ENCODE assay signal across 21 cellular contexts in genomic region chr5:31770157-31770556, GRCh38.
DNase-seq lines count a peak whose midpoint lies in the region; ATAC-seq, FAIRE-seq and TF ChIP-seq lines count a peak whose summit lies in the region.
"Had no signal": no experiment of that assay in that cellular context is flagged by ENCODE, and none has a peak within 500 bp of the region (broad histone marks: within the 10 kb centered on the region; RNA-seq: fewer than 3 reads in every experiment).

No MANE protein-coding gene starts in this region.

- 0 out of 2 replicates have a peak overlapping the region, but pooled peaks have one; percentile 77 for H2BK15ac ChIP-seq in H1 (ENCODE audit: low read length)

- peak overlapping the region; percentile 21 to 37; a peak in 1 of 4 replicates for H3K4me2 ChIP-seq in H1 (ENCODE audit: insufficient read depth in 1 of 2, low read depth in 2 of 2, low read length in 2 of 2)

- 19% methylated on average over 4 of the region's 4 CpGs; no CpG with 5 or more reads in 1 of the 2 experiments for WGBS in H1 (ENCODE audit: extremely low coverage in 1 of 2, insufficient coverage in 1 of 2, insufficient read length in 1 of 2, insufficient replicate concordance in 2 of 2, low coverage in 1 of 2, low lambda C conversion rate in 2 of 2, missing lambda C conversion rate in 1 of 2), 2 experiments

- no peak for TF ChIP-seq POLR2A in H1 (IDR thresholded peaks at IDR 0.05; ENCODE audit: control extremely low read depth in 1 of 2, low read depth in 2 of 2, low read length in 2 of 2)

- no peak overlapping the region for H4K91ac ChIP-seq in H1 (replicated peaks; ENCODE audit: insufficient read length, low read length)

- H3K18ac ChIP-seq in H1 (ENCODE audit: extremely low read depth, low read length), result 0 out of 2 replicates have a peak overlapping the region, but pooled peaks have one; percentile 2

- no peak overlapping the region for H3K23ac ChIP-seq in H1 (ENCODE audit: insufficient read length)

- H4K8ac ChIP-seq in H1 (ENCODE audit: extremely low read depth, insufficient read depth, low read length), result no peak overlapping the region

- no peak for TF ChIP-seq RAD21 in H1 (IDR thresholded peaks at IDR 0.05 in 1 of 2, conservative IDR thresholded peaks at IDR 0.05 in 1 of 2; ENCODE audit: low read depth in 2 of 2, low read length in 2 of 2)

- H2AFZ ChIP-seq in H1 (ENCODE audit: low read length), result no peak overlapping the region

- CTCF ChIA-PET in H1 (lab: Charles Lee; ENCODE audit: partially characterized antibody), result interaction anchor here (0.6 to 4.8 kb wide), 15 partner anchors 8 to 302 kb away, joined by 3 to 24 read pairs (median 3); no protein-coding TSS in a partner anchor

- H3K4me3 ChIP-seq in left ventricle myocardium inferior (no peak overlapping the region), H1 (ENCODE audit: extremely low read depth in 1 of 4, insufficient read depth in 2 of 4, low read depth in 3 of 4, low read length in 4 of 4) (peak overlapping the region in 1 of 4 experiments; percentile 4; a peak in 1 of 8 replicates), left lung (no peak overlapping the region)

- no peak overlapping the region for H2BK120ac ChIP-seq in H1 (replicated peaks; ENCODE audit: low read depth, low read length)

- H4K5ac ChIP-seq in H1 (ENCODE audit: insufficient read length, low read depth, low read length), result no peak overlapping the region

- H3K9ac ChIP-seq in H1 (replicated peaks in 1 of 4; ENCODE audit: extremely low read depth in 1 of 4, low read depth in 3 of 4, low read length in 3 of 4), result no peak overlapping the region

- H3K14ac ChIP-seq in H1 (ENCODE audit: insufficient read length), result no peak overlapping the region

- no peak overlapping the region for H3K56ac ChIP-seq in H1 (replicated peaks; ENCODE audit: insufficient read length, low read depth, low read length)

- H3K27ac ChIP-seq in left ventricle myocardium inferior (replicated peaks) (peak overlapping the region; percentile 65), H1 (ENCODE audit: low read depth, low read length) (no peak overlapping the region), left lung (no peak overlapping the region)

- no peaks in the 10 kb centered on the region for H3K23me2 ChIP-seq in H1 (ENCODE audit: low read depth, low read length)

- no peaks in the 10 kb centered on the region for H3K79me1 ChIP-seq in H1 (ENCODE audit: low read depth, low read length)

- no peaks in the 10 kb centered on the region for H3K36me3 ChIP-seq in left ventricle myocardium inferior
- H3K36me3 ChIP-seq in H1 (ENCODE audit: control insufficient read depth in 2 of 4, insufficient read depth in 4 of 4, low read length in 3 of 4), result no peaks in the 10 kb centered on the region
- H3K36me3 ChIP-seq in left lung, result no peaks in the 10 kb centered on the region
- H3K36me3 ChIP-seq: BE2C had no signal

- H3K4ac ChIP-seq in H1 (replicated peaks; ENCODE audit: insufficient read length, low read depth, low read length), result no peak overlapping the region

- H2BK12ac ChIP-seq in H1 (ENCODE audit: low read depth, low read length), result no peak overlapping the region

- TF ChIP-seq EP300 in H1 (IDR thresholded peaks at IDR 0.05; ENCODE audit: borderline replicate concordance in 1 of 2, low read depth in 2 of 2, low read length in 2 of 2), result no peak

- intact Hi-C loops in left ventricle myocardium inferior (cut with micrococcal nuclease) (no loop called here), Right ventricle myocardium inferior (cut with DNase I) (no loop called here), left lung (cut with DNase I) (no loop called here)

- H3K27me3 ChIP-seq in left ventricle myocardium inferior (ENCODE audit: low read depth) (no peaks in the 10 kb centered on the region), H1 (replicated peaks in 1 of 4; ENCODE audit: control insufficient read depth in 3 of 4, extremely low read depth in 1 of 4, insufficient read depth in 3 of 4, low read length in 3 of 4) (no peaks in the 10 kb centered on the region), left lung (no peaks in the 10 kb centered on the region)
- H3K27me3 ChIP-seq: BE2C had no signal

- no peak overlapping the region for H2BK20ac ChIP-seq in H1 (ENCODE audit: low read length)

- H3K4me1 ChIP-seq in left ventricle myocardium inferior (peaks cover 71% of the 10 kb centered on the region), H1 (replicated peaks in 1 of 4; ENCODE audit: control insufficient read depth in 3 of 4, insufficient read depth in 4 of 4, low read length in 3 of 4) (peaks cover 3 to 9% (median 5%) of the 10 kb centered on the region in 4 experiments; a peak in 4 of 7 replicates), left lung (no peaks in the 10 kb centered on the region)
- H3K4me1 ChIP-seq: BE2C had no signal

- peaks cover 10% of the 10 kb centered on the region for H3K9me3 ChIP-seq in left ventricle myocardium inferior (replicated peaks)
- no peaks in the 10 kb centered on the region for H3K9me3 ChIP-seq in H1 (ENCODE audit: insufficient read depth in 2 of 2, low read depth in 1 of 2, low read length in 1 of 2)
- H3K9me3 ChIP-seq in left lung, result no peaks in the 10 kb centered on the region
- H3K9me3 ChIP-seq: BE2C had no signal

- POLR2A ChIA-PET in H1 (lab: Charles Lee; ENCODE audit: partially characterized antibody), result interaction anchor here (0.6 kb wide), 1 partner anchor 528 kb away, joined by 3 read pairs; no protein-coding TSS in a partner anchor

- no peak for FAIRE-seq in H1 (lab: Jason Lieb, UNC)
- FAIRE-seq: G401.6 had no signal

- DNase-seq in left ventricle myocardium inferior (no peak), Right ventricle myocardium inferior (ENCODE audit: missing footprints) (no peak), H1 (ENCODE audit: low read depth in 1 of 2, low spot score in 2 of 2) (no peak), left lung (no peak), SHP77 (lab: John Stamatoyannopoulos, UW) (no peak), midbrain (lab: John Stamatoyannopoulos, UW) (no peak), NCI-H2081 (lab: John Stamatoyannopoulos, UW) (no peak), Ammon's horn (ENCODE audit: low spot score) (no peak)
- DNase-seq: BE2C; CD4-positive, CD25-positive, alpha-beta regulatory T cell; COR-L47; DMS 273 treated with DMSO at 0.1 percent for 48 hours; DND-41; HCEC 1CT; KG1; MV-4-11; NCI-H1417 treated with DMSO at 0.1 percent for 48 hours; NCI-H187 treated with DMSO at 0.1 percent for 48 hours; NCI-H345; NCI-H524 treated with DMSO at 0.1 percent for 48 hours had no signal

- H2AK5ac ChIP-seq in H1 (ENCODE audit: low read depth, low read length), result no peak overlapping the region

- no peak for TF ChIP-seq CTCF in left ventricle myocardium inferior (IDR thresholded peaks at IDR 0.05; ENCODE audit: borderline replicate concordance)
- TF ChIP-seq CTCF in H1 (IDR thresholded peaks at IDR 0.05; ENCODE audit: control extremely low read depth in 1 of 3, insufficient read depth in 1 of 3, low read depth in 1 of 3, low read length in 3 of 3), result no peak
- no peak for TF ChIP-seq CTCF in left lung (IDR thresholded peaks at IDR 0.05)

- H3K79me2 ChIP-seq in H1 (ENCODE audit: control insufficient read depth in 1 of 2, insufficient read depth in 2 of 2, low read length in 2 of 2), result no peaks in the 10 kb centered on the region

- H4K20me1 ChIP-seq in H1 (replicated peaks in 1 of 2; ENCODE audit: control insufficient read depth in 1 of 2, insufficient read depth in 2 of 2, low read length in 2 of 2), result no peaks in the 10 kb centered on the region

- ATAC-seq in Right ventricle myocardium inferior (no peak), left lung (peak; percentile 14)

- H2BK5ac ChIP-seq in H1 (ENCODE audit: low read depth, low read length), result no peak overlapping the region

TF ChIP-seq in H1, 55 proteins besides CTCF, POLR2A, EP300 and RAD21:
- TF ChIP-seq KDM1A (IDR thresholded peaks at IDR 0.05; ENCODE audit: borderline replicate concordance, low read length), result no peak
- no peak for TF ChIP-seq BCL11A (IDR thresholded peaks at IDR 0.05; ENCODE audit: low read depth in 2 of 2, low read length in 2 of 2)
- no peak for TF ChIP-seq SIX5 (IDR thresholded peaks at IDR 0.05; ENCODE audit: low read depth, low read length)
- TF ChIP-seq ASH2L (IDR thresholded peaks at IDR 0.05; ENCODE audit: low read length), result no peak
- no peak for TF ChIP-seq ATF3 (IDR thresholded peaks at IDR 0.05; ENCODE audit: insufficient read depth, low read depth, low read length)
- TF ChIP-seq BRCA1 (IDR thresholded peaks at IDR 0.05; ENCODE audit: low read depth, low read length), result no peak
- no peak for TF ChIP-seq ATF2 (IDR thresholded peaks at IDR 0.05; ENCODE audit: low read length)
- TF ChIP-seq SP1 (IDR thresholded peaks at IDR 0.05; ENCODE audit: low read depth, low read length), result no peak
- TF ChIP-seq RXRA (IDR thresholded peaks at IDR 0.05; ENCODE audit: insufficient read depth, low read depth, low read length), result no peak
- TF ChIP-seq EGR1 (IDR thresholded peaks at IDR 0.05; ENCODE audit: borderline replicate concordance, low read depth, low read length), result no peak
- no peak for TF ChIP-seq TAF1 (IDR thresholded peaks at IDR 0.05; ENCODE audit: low read depth, low read length)
- no peak for TF ChIP-seq TCF12 (IDR thresholded peaks at IDR 0.05; ENCODE audit: low read depth, low read length)
- no peak for TF ChIP-seq MAFK (IDR thresholded peaks at IDR 0.05; ENCODE audit: low read depth, low read length)
- no peak for TF ChIP-seq CBX5 (IDR thresholded peaks at IDR 0.05; ENCODE audit: low read depth, low read length)
- TF ChIP-seq HDAC2 (IDR thresholded peaks at IDR 0.05; ENCODE audit: borderline replicate concordance in 1 of 2, low read depth in 2 of 2, low read length in 2 of 2), result no peak
- TF ChIP-seq CBX8 (IDR thresholded peaks at IDR 0.05; ENCODE audit: borderline replicate concordance, low read depth, low read length), result no peak
- no peak for TF ChIP-seq SRF (IDR thresholded peaks at IDR 0.05; ENCODE audit: low read depth, low read length)
- no peak for TF ChIP-seq SP2 (IDR thresholded peaks at IDR 0.05; ENCODE audit: low read length)
